In genomic region chr5:37471666-37472197, GRCh38 we compare ENCODE assay signal across 23 cellular contexts.
A peak's percentile ranks its signal among the peaks of the same experiment; 100 is the strongest.
DNase-seq lines count a peak whose midpoint lies in the region; ATAC-seq, FAIRE-seq and TF ChIP-seq lines count a peak whose summit lies in the region.
"Had no signal": no experiment of that assay in that cellular context is flagged by ENCODE, and none has a peak within 500 bp of the region (broad histone marks: within the 10 kb centered on the region; RNA-seq: fewer than 3 reads in every experiment).

No MANE protein-coding gene starts in this region.

- FAIRE-seq in HepG2 (lab: Jason Lieb, UNC), result no peak
- FAIRE-seq: G401.6, GM12892 had no signal

- ATAC-seq in HepG2, result no peak
- no peak for ATAC-seq in right lobe of liver
- no peak for ATAC-seq in WTC11
- no peak for ATAC-seq in activated CD8-positive, alpha-beta memory T cell treated with anti-CD3 and anti-CD28 coated beads, Interleukin-2, amount 10 ng/mL, durations not matched to agents 7 days and 5 days
- ATAC-seq: CD8-positive, alpha-beta T cell had no signal

- peaks cover 18% of the 10 kb centered on the region for H3K9me3 ChIP-seq in HepG2 (ENCODE audit: low read length)
- peaks cover 0 to 4% (median 2%) of the 10 kb centered on the region in 4 donors for H3K9me3 ChIP-seq in right lobe of liver
- no peaks in the 10 kb centered on the region for H3K9me3 ChIP-seq in HEK293 (ENCODE audit: control insufficient read depth, insufficient read depth, low read depth, low read length)
- H3K9me3 ChIP-seq in esophagus muscularis mucosa, result peaks cover 0 to 14% (median 0%) of the 10 kb centered on the region in 4 donors

- TF ChIP-seq RAD21 in HepG2 (CRISPR knock-in tag; IDR thresholded peaks at IDR 0.05), result no peak

- CTCF ChIA-PET in HepG2 (lab: Yijun Ruan, JAX; ENCODE audit: low intra/inter-chr PET ratio, low total read pairs), result no interaction called here
- CTCF ChIA-PET in HEK293 (lab: Yijun Ruan, JAX), result no interaction called here
- CTCF ChIA-PET in WTC11 (lab: Charles Lee), result no interaction called here
- CTCF ChIA-PET in activated CD8-positive, alpha-beta memory T cell treated with anti-CD3 and anti-CD28 coated beads, Interleukin-2, amount 10 ng/mL, durations not matched to agents 7 days and 5 days (lab: Charles Lee), result no interaction called here

- H3K27ac ChIP-seq in HepG2 (ENCODE audit: extremely low read length, insufficient read depth, low read length), result no peak overlapping the region
- H3K27ac ChIP-seq in right lobe of liver, result no peak overlapping the region
- no peak overlapping the region for H3K27ac ChIP-seq in HEK293 (ENCODE audit: extremely low read depth, low read depth, low read length)
- no peak overlapping the region for H3K27ac ChIP-seq in esophagus muscularis mucosa (replicated peaks in 1 of 4)
- H3K27ac ChIP-seq: BLaER1, C4-2B had no signal

- H3K36me3 Mint-ChIP-seq in WTC11, result peaks cover 32% of the 10 kb centered on the region
- peaks cover 32% of the 10 kb centered on the region for H3K36me3 Mint-ChIP-seq in activated CD8-positive, alpha-beta memory T cell treated with anti-CD3 and anti-CD28 coated beads, Interleukin-2, amount 10 ng/mL, durations not matched to agents 7 days and 5 days

- no peak overlapping the region for H3K4me3 Mint-ChIP-seq in WTC11
- H3K4me3 Mint-ChIP-seq in activated CD8-positive, alpha-beta memory T cell treated with anti-CD3 and anti-CD28 coated beads, Interleukin-2, amount 10 ng/mL, durations not matched to agents 7 days and 5 days, result no peak overlapping the region
- H3K4me3 Mint-ChIP-seq: B cell; CD4-positive, CD25-positive, alpha-beta regulatory T cell; CD8-positive, alpha-beta T cell; HFFc6 had no signal

- TF ChIP-seq CTCF in HepG2 (CRISPR knock-in tag; IDR thresholded peaks at IDR 0.05), result no peak
- no peak for TF ChIP-seq CTCF in right lobe of liver (IDR thresholded peaks at IDR 0.05)
- TF ChIP-seq CTCF in HEK293 (tag by site-specific recombination; IDR thresholded peaks at IDR 0.05), result no peak
- TF ChIP-seq CTCF in WTC11 (IDR thresholded peaks at IDR 0.05), result no peak
- TF ChIP-seq CTCF in esophagus muscularis mucosa (IDR thresholded peaks at IDR 0.05), result no peak

- intact Hi-C loops in HepG2 (cut with micrococcal nuclease; ENCODE audit: unreplicated experiment) (no loop called here), right lobe of liver (cut with DNase I) (no loop called here), esophagus muscularis mucosa (cut with DNase I) (no loop called here)

- H4K20me1 ChIP-seq in HepG2 (ENCODE audit: insufficient read depth, low read length), result no peaks in the 10 kb centered on the region
- H4K20me1 ChIP-seq: BLaER1 had no signal

- POLR2A ChIA-PET in HepG2 (lab: Yijun Ruan, JAX) (no interaction called here), HEK293 (lab: Yijun Ruan, JAX) (no interaction called here), WTC11 (lab: Charles Lee) (no interaction called here)

- H3K27me3 Mint-ChIP-seq in WTC11 (ENCODE audit: low read depth), result no peaks in the 10 kb centered on the region
- H3K27me3 Mint-ChIP-seq in activated CD8-positive, alpha-beta memory T cell treated with anti-CD3 and anti-CD28 coated beads, Interleukin-2, amount 10 ng/mL, durations not matched to agents 7 days and 5 days, result no peaks in the 10 kb centered on the region
- H3K27me3 Mint-ChIP-seq: B cell; CD4-positive, CD25-positive, alpha-beta regulatory T cell had no signal

- peaks cover 36% of the 10 kb centered on the region for H3K9me3 Mint-ChIP-seq in WTC11
- H3K9me3 Mint-ChIP-seq in activated CD8-positive, alpha-beta memory T cell treated with anti-CD3 and anti-CD28 coated beads, Interleukin-2, amount 10 ng/mL, durations not matched to agents 7 days and 5 days (ENCODE audit: low read depth), result peaks cover 2% of the 10 kb centered on the region
- H3K9me3 Mint-ChIP-seq: HFFc6 had no signal

- no peaks in the 10 kb centered on the region for H3K4me1 Mint-ChIP-seq in WTC11
- H3K4me1 Mint-ChIP-seq in activated CD8-positive, alpha-beta memory T cell treated with anti-CD3 and anti-CD28 coated beads, Interleukin-2, amount 10 ng/mL, durations not matched to agents 7 days and 5 days, result no peaks in the 10 kb centered on the region
- H3K4me1 Mint-ChIP-seq: B cell had no signal

- H3K36me3 ChIP-seq in HepG2 (replicated peaks in 1 of 2; ENCODE audit: control insufficient read depth in 1 of 2, insufficient read depth in 2 of 2, low read length in 2 of 2), result 0 out of 5 replicates have a peak, but pooled peaks cover 0 to 2% of the 10 kb centered on the region in 2 experiments
- no peaks in the 10 kb centered on the region for H3K36me3 ChIP-seq in right lobe of liver
- H3K36me3 ChIP-seq in HEK293 (ENCODE audit: control insufficient read depth in 2 of 2, insufficient read depth in 1 of 2, low read length in 2 of 2), result peaks cover 0 to 5% of the 10 kb centered on the region in 2 experiments; a peak in 1 of 3 replicates
- H3K36me3 ChIP-seq in esophagus muscularis mucosa, result peaks cover 0 to 4% (median 0%) of the 10 kb centered on the region in 4 donors

- no peaks in the 10 kb centered on the region for H3K79me2 ChIP-seq in HepG2 (ENCODE audit: insufficient read depth, low read length)

- no peaks in the 10 kb centered on the region for H3K27me3 ChIP-seq in HepG2 (ENCODE audit: control insufficient read depth in 1 of 2, insufficient read depth in 2 of 2, low read length in 2 of 2)
- H3K27me3 ChIP-seq in right lobe of liver, result no peaks in the 10 kb centered on the region
- H3K27me3 ChIP-seq in esophagus muscularis mucosa, result no peaks in the 10 kb centered on the region
- H3K27me3 ChIP-seq: BLaER1 had no signal

- no TSS peak for BruUV-seq in HepG2 (replicated peaks; lab: Mats Ljungman, UMichigan)

- H2AFZ ChIP-seq in HepG2 (ENCODE audit: low read length), result no peak overlapping the region

- WGBS in HepG2 (ENCODE audit: low lambda C conversion rate), result 60% methylated on average over 3 of the region's 3 CpGs
- WGBS in right lobe of liver (ENCODE audit: insufficient coverage, low coverage, low lambda C conversion rate, missing lambda C conversion rate), result 62% methylated on average over 3 of the region's 3 CpGs
- WGBS in esophagus muscularis mucosa, result 65% methylated on average over 3 of the region's 3 CpGs

- TF ChIP-seq EP300 in HepG2 (IDR thresholded peaks at IDR 0.05; ENCODE audit: low read depth in 2 of 2, low read length in 2 of 2) (no peak), HepG2 (CRISPR knock-in tag; IDR thresholded peaks at IDR 0.05; ENCODE audit: borderline replicate concordance) (no peak), esophagus muscularis mucosa (IDR thresholded peaks at IDR 0.05) (no peak)

- H3K4me2 ChIP-seq in HepG2 (ENCODE audit: low read depth, low read length), result no peak overlapping the region
- H3K4me2 ChIP-seq: BLaER1 had no signal

- no peak overlapping the region for H3K9ac ChIP-seq in HepG2 (ENCODE audit: insufficient read depth, low read depth, low read length)
- H3K9ac ChIP-seq: BLaER1 had no signal

- no peak overlapping the region for H3K27ac Mint-ChIP-seq in WTC11
- H3K27ac Mint-ChIP-seq in activated CD8-positive, alpha-beta memory T cell treated with anti-CD3 and anti-CD28 coated beads, Interleukin-2, amount 10 ng/mL, durations not matched to agents 7 days and 5 days, result no peak overlapping the region
- H3K27ac Mint-ChIP-seq: B cell; CD4-positive, CD25-positive, alpha-beta regulatory T cell; CD8-positive, alpha-beta T cell; HFFc6 had no signal

- in situ Hi-C loops in HepG2 (cut with HindIII; ENCODE audit: extremely low pct_ligation_motif_present, low pct_unique_long_range_greater_than_20kb), result no loop called here

- DNase-seq in HepG2 (ENCODE audit: low spot score) (no peak), right lobe of liver (no peak), WTC11 (ENCODE audit: low spot score) (no peak), RPMI8226 (no peak), NCI-H2196 (lab: John Stamatoyannopoulos, UW; ENCODE audit: unreplicated experiment) (no peak), esophagus muscularis mucosa (ENCODE audit: extremely low spot score) (no peak)
- DNase-seq in activated CD8-positive, alpha-beta memory T cell treated with anti-CD3 and anti-CD28 coated beads, Interleukin-2, amount 10 ng/mL, durations not matched to agents 7 days and 5 days, result no peak
- DNase-seq: 8988T; Caco-2; CD4-positive, CD25-positive, alpha-beta regulatory T cell; CD8-positive, alpha-beta T cell; DMS153; DND-41; GOT3; H7; HCEC 1CT; HFFc6 had no signal

- no peak for TF ChIP-seq POLR2A in HepG2 (IDR thresholded peaks at IDR 0.05; ENCODE audit: insufficient read depth in 1 of 2, low read depth in 2 of 2, low read length in 2 of 2)
- TF ChIP-seq POLR2A in right lobe of liver (IDR thresholded peaks at IDR 0.05), result no peak
- no peak for TF ChIP-seq POLR2A in esophagus muscularis mucosa (IDR thresholded peaks at IDR 0.05; ENCODE audit: low read depth)

- no peaks in the 10 kb centered on the region for H3K4me1 ChIP-seq in HepG2 (ENCODE audit: insufficient read depth, low read length)
- no peaks in the 10 kb centered on the region for H3K4me1 ChIP-seq in right lobe of liver
- no peaks in the 10 kb centered on the region for H3K4me1 ChIP-seq in HEK293 (ENCODE audit: control insufficient read depth, insufficient read depth, low read length)
- no peaks in the 10 kb centered on the region for H3K4me1 ChIP-seq in esophagus muscularis mucosa
- H3K4me1 ChIP-seq: BLaER1, Caco-2 had no signal

- H3K4me3 ChIP-seq in HepG2 (replicated peaks in 1 of 3; ENCODE audit: insufficient read depth in 1 of 3, low read depth in 2 of 3, low read length in 3 of 3), result no peak overlapping the region
- H3K4me3 ChIP-seq in right lobe of liver, result no peak overlapping the region
- no peak overlapping the region for H3K4me3 ChIP-seq in HEK293 (ENCODE audit: low read depth, low read length)
- H3K4me3 ChIP-seq in esophagus muscularis mucosa, result no peak overlapping the region
- H3K4me3 ChIP-seq: BLaER1 had no signal

TF ChIP-seq in HEK293, 187 proteins besides CTCF, POLR2A, EP300 and RAD21 (continues in another document):
- no peak for TF ChIP-seq ZSCAN16 (tag by site-specific recombination; IDR thresholded peaks at IDR 0.05)

TF ChIP-seq in WTC11, 78 proteins besides CTCF, POLR2A, EP300 and RAD21:
- TF ChIP-seq GTF2I (CRISPR knock-in tag; conservative IDR thresholded peaks at IDR 0.05), result peak; percentile 49; the same call in 1 of the 2 replicates
- TF ChIP-seq ZNF219 (CRISPR knock-in tag; IDR thresholded peaks at IDR 0.05; ENCODE audit: borderline replicate concordance), result no peak

Comparison
In these comparisons a context has a peak if more than half of its experiments do, and no peak if none do; other contexts are left out.
1. Of the 63 proteins assayed by ChIP-seq in both HepG2 and HEK293: peak only in HepG2: none; only in HEK293: SETDB1; in both: none; in neither: 62.